Comparison of ENCODE assay signal across 12 cellular contexts in the genomic region with DNA sequence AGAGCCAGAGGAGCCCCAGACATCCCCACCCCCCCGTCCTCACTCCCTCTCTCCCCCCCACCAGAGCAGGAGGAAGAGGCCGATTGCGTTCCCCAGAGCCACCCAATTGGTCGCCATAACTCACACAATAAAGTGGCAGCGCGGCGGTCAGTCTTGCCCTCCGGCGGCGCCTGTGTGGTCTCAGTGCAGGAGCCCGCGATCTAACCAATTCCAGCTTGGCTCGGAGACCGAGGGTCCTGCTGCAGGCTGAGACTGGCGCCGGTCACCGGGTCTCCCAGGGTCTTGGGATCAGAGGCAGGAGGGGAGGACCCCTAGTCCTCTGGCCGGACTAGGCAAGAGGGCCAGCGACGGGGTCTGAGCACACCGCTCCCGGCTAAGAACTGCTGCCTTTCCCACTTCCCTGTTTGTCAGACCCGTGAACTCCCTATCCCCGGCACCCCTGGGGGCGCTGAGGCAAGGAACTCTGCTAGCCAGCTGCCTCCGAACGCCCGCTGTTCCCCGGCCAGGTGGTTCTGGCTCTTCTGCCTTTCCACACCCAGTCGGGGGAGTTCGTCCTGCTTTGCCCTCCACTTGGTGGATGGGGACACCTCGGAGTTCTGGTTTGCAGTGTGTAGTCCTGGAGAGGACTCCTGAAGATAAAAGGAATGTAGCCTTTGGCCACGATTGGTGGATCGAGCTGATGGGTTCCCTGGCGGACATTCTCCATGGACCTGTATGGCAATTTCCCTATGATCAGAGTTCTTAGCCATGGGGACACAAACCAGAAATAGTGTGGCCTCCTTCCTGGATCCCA. TPM values are rescaled to one million over a fixed set of nuclear protein-coding genes. Genes with fewer than 3 reads are reported as not detected.
A peak's percentile ranks its signal among the peaks of the same experiment; 100 is the strongest.
DNase-seq lines count a peak whose midpoint lies in the region; ATAC-seq and TF ChIP-seq lines count a peak whose summit lies in the region.
"Had no signal": no experiment of that assay in that cellular context is flagged by ENCODE, and none has a peak within 500 bp of the region (broad histone marks: within the 10 kb centered on the region; RNA-seq: fewer than 3 reads in every experiment).

No MANE protein-coding gene starts in this region.

- peak overlapping the region; percentile 89 for H2AFZ ChIP-seq in smooth muscle cell (ENCODE audit: low read depth)

- peaks cover 24% of the 10 kb centered on the region for H3K4me1 Mint-ChIP-seq in activated T-cell treated with anti-CD3 and anti-CD28 coated beads, Interleukin-2, amount 50 U/mL, for 24 hours (ENCODE audit: low read depth)
- peaks cover 24% of the 10 kb centered on the region for H3K4me1 Mint-ChIP-seq in activated T-cell treated with anti-CD3 and anti-CD28 coated beads, Interleukin-2, amount 50 U/mL, for 72 hours (ENCODE audit: low read depth)
- H3K4me1 Mint-ChIP-seq in endodermal cell: peaks cover 28% of the 10 kb centered on the region
- H3K4me1 Mint-ChIP-seq in activated naive CD8-positive, alpha-beta T cell treated with anti-CD3 and anti-CD28 coated beads, Interleukin-2, amount 50 U/mL, for 24 hours: peaks cover 21% of the 10 kb centered on the region

- H3K9ac ChIP-seq in endodermal cell (ENCODE audit: extremely low read depth, low read length, poor library complexity, severe bottlenecking): no peak overlapping the region
- no peak overlapping the region for H3K9ac ChIP-seq in smooth muscle cell (ENCODE audit: low read depth)

- no peak for TF ChIP-seq CTCF in endodermal cell (conservative IDR thresholded peaks at IDR 0.05)
- TF ChIP-seq CTCF in smooth muscle cell (IDR thresholded peaks at IDR 0.05; ENCODE audit: borderline replicate concordance, insufficient read depth, poor library complexity, severe bottlenecking): no peak

- H3K4me3 Mint-ChIP-seq in activated T-cell treated with anti-CD3 and anti-CD28 coated beads, Interleukin-2, amount 50 U/mL, for 24 hours: no peak overlapping the region
- no peak overlapping the region for H3K4me3 Mint-ChIP-seq in activated T-cell treated with anti-CD3 and anti-CD28 coated beads, Interleukin-2, amount 50 U/mL, for 72 hours
- peak overlapping the region; percentile 43 for H3K4me3 Mint-ChIP-seq in endodermal cell
- H3K4me3 Mint-ChIP-seq in activated naive CD8-positive, alpha-beta T cell treated with anti-CD3 and anti-CD28 coated beads, Interleukin-2, amount 50 U/mL, for 24 hours: no peak overlapping the region

- H3K9me3 Mint-ChIP-seq in activated T-cell treated with anti-CD3 and anti-CD28 coated beads, Interleukin-2, amount 50 U/mL, for 24 hours: peaks cover 4% of the 10 kb centered on the region
- H3K9me3 Mint-ChIP-seq in activated T-cell treated with anti-CD3 and anti-CD28 coated beads, Interleukin-2, amount 50 U/mL, for 72 hours: no peaks in the 10 kb centered on the region
- no peaks in the 10 kb centered on the region for H3K9me3 Mint-ChIP-seq in endodermal cell
- no peaks in the 10 kb centered on the region for H3K9me3 Mint-ChIP-seq in activated naive CD8-positive, alpha-beta T cell treated with anti-CD3 and anti-CD28 coated beads, Interleukin-2, amount 50 U/mL, for 24 hours

- H3K36me3 ChIP-seq in endodermal cell (ENCODE audit: control insufficient read depth, insufficient read depth, low read length) (no peaks in the 10 kb centered on the region), smooth muscle cell (ENCODE audit: low read depth) (no peaks in the 10 kb centered on the region)
- H3K36me3 ChIP-seq: tibial nerve had no signal

- 4 to 5% methylated on average over 6 to 35 of the region's 35 CpGs for WGBS in endodermal cell (ENCODE audit: insufficient coverage in 1 of 2, insufficient read length in 1 of 2), 2 experiments
- 4% methylated on average over 35 of the region's 35 CpGs for WGBS in smooth muscle cell (ENCODE audit: low lambda C conversion rate)

- H3K4me2 ChIP-seq in smooth muscle cell: peak overlapping the region; percentile 96

- no peaks in the 10 kb centered on the region for H3K9me3 ChIP-seq in endodermal cell (ENCODE audit: control insufficient read depth, low read length)
- no peaks in the 10 kb centered on the region for H3K9me3 ChIP-seq in smooth muscle cell (replicated peaks; ENCODE audit: low read depth)
- H3K9me3 ChIP-seq: tibial nerve had no signal

- H3K27ac ChIP-seq in endodermal cell (ENCODE audit: low read depth, low read length) (no peak overlapping the region), smooth muscle cell (ENCODE audit: low read depth) (no peak overlapping the region)
- H3K27ac ChIP-seq: tibial nerve had no signal

- DNase-seq in activated T-cell treated with anti-CD3 and anti-CD28 coated beads, Interleukin-2, amount 50 U/mL, for 24 hours: peak; percentile 28
- no peak for DNase-seq in activated T-cell treated with anti-CD3 and anti-CD28 coated beads, Interleukin-2, amount 50 U/mL, for 72 hours
- DNase-seq in NCI-H526 treated with DMSO at 0.1 percent for 48 hours (lab: John Stamatoyannopoulos, UW): peak; percentile 47
- peak; percentile 83 for DNase-seq in endodermal cell
- DNase-seq in smooth muscle cell (lab: John Stamatoyannopoulos, UW; ENCODE audit: unreplicated experiment): no peak
- DNase-seq in activated naive CD8-positive, alpha-beta T cell treated with anti-CD3 and anti-CD28 coated beads, Interleukin-2, amount 50 U/mL, for 24 hours: no peak
- DNase-seq in SW 1271 (lab: John Stamatoyannopoulos, UW): no peak
- DNase-seq in iPS-NIHi11 (ENCODE audit: low spot score): no peak
- DNase-seq: activated gamma-delta T cell treated with Interleukin-2 at 50 U/mL for 16 hours had no signal

- no peaks in the 10 kb centered on the region for H3K36me3 Mint-ChIP-seq in activated T-cell treated with anti-CD3 and anti-CD28 coated beads, Interleukin-2, amount 50 U/mL, for 24 hours (ENCODE audit: low read depth)
- H3K36me3 Mint-ChIP-seq in activated T-cell treated with anti-CD3 and anti-CD28 coated beads, Interleukin-2, amount 50 U/mL, for 72 hours (ENCODE audit: insufficient read depth in 2 of 2): peaks cover 0 to 2% of the 10 kb centered on the region in 2 donors
- H3K36me3 Mint-ChIP-seq in endodermal cell (ENCODE audit: low read depth): no peaks in the 10 kb centered on the region
- H3K36me3 Mint-ChIP-seq in activated naive CD8-positive, alpha-beta T cell treated with anti-CD3 and anti-CD28 coated beads, Interleukin-2, amount 50 U/mL, for 24 hours (ENCODE audit: low read depth): no peaks in the 10 kb centered on the region

- no peaks in the 10 kb centered on the region for H3K79me2 ChIP-seq in smooth muscle cell (ENCODE audit: low read depth)

- no peaks in the 10 kb centered on the region for H4K20me1 ChIP-seq in smooth muscle cell (ENCODE audit: low read depth)

- H3K27me3 ChIP-seq in endodermal cell (ENCODE audit: control insufficient read depth, insufficient read depth, low read length, poor library complexity, severe bottlenecking) (peaks cover 100% of the 10 kb centered on the region), smooth muscle cell (ENCODE audit: low read depth) (peaks cover 99% of the 10 kb centered on the region)

- H3K4me3 ChIP-seq in endodermal cell (ENCODE audit: low read length) (peak overlapping the region; percentile 61), smooth muscle cell (peak overlapping the region; percentile 58)
- H3K4me3 ChIP-seq: tibial nerve had no signal

- no peak for ATAC-seq in activated T-cell treated with anti-CD3 and anti-CD28 coated beads, Interleukin-2, amount 50 U/mL, for 72 hours (replicated peaks in 1 of 2)
- no peak for ATAC-seq in activated naive CD8-positive, alpha-beta T cell treated with anti-CD3 and anti-CD28 coated beads, Interleukin-2, amount 50 U/mL, for 24 hours

- no peaks in the 10 kb centered on the region for H3K4me1 ChIP-seq in endodermal cell (ENCODE audit: control insufficient read depth, insufficient read depth, low read length)
- no peaks in the 10 kb centered on the region for H3K4me1 ChIP-seq in smooth muscle cell (ENCODE audit: low read depth)

- H3K27me3 Mint-ChIP-seq in activated T-cell treated with anti-CD3 and anti-CD28 coated beads, Interleukin-2, amount 50 U/mL, for 24 hours: peaks cover 98% of the 10 kb centered on the region
- H3K27me3 Mint-ChIP-seq in activated T-cell treated with anti-CD3 and anti-CD28 coated beads, Interleukin-2, amount 50 U/mL, for 72 hours (ENCODE audit: low read depth): peaks cover 92% of the 10 kb centered on the region
- peaks cover 100% of the 10 kb centered on the region for H3K27me3 Mint-ChIP-seq in endodermal cell (ENCODE audit: insufficient read depth)
- peaks cover 92% of the 10 kb centered on the region for H3K27me3 Mint-ChIP-seq in activated naive CD8-positive, alpha-beta T cell treated with anti-CD3 and anti-CD28 coated beads, Interleukin-2, amount 50 U/mL, for 24 hours

- no peak overlapping the region for H3K27ac Mint-ChIP-seq in activated T-cell treated with anti-CD3 and anti-CD28 coated beads, Interleukin-2, amount 50 U/mL, for 24 hours
- H3K27ac Mint-ChIP-seq in activated T-cell treated with anti-CD3 and anti-CD28 coated beads, Interleukin-2, amount 50 U/mL, for 72 hours: no peak overlapping the region
- no peak overlapping the region for H3K27ac Mint-ChIP-seq in endodermal cell
- no peak overlapping the region for H3K27ac Mint-ChIP-seq in activated naive CD8-positive, alpha-beta T cell treated with anti-CD3 and anti-CD28 coated beads, Interleukin-2, amount 50 U/mL, for 24 hours

- peaks cover 3% of the 10 kb centered on the region for H3F3A ChIP-seq in smooth muscle cell (ENCODE audit: low read depth)

RNA-seq across cellular contexts. Expression of a gene that starts 1.0 kb away (rescaled TPM):
- total RNA-seq in activated T-cell treated with anti-CD3 and anti-CD28 coated beads, Interleukin-2, amount 50 U/mL, for 72 hours: not detected
- total RNA-seq in endodermal cell (not detected), smooth muscle cell (0.54 TPM in 1 of 2 replicates, not detected in the other)
- polyA plus RNA-seq in endodermal cell (2013, experiment 1 of 2): 0.18 TPM
- 0.50 TPM for polyA plus RNA-seq in endodermal cell (2013, experiment 2 of 2)
- polyA plus RNA-seq in smooth muscle cell: not detected in 2 replicates
- total RNA-seq: cardiac septum, tibial nerve had no signal
- polyA plus RNA-seq: esophagus had no signal

RNA-seq across cellular contexts. Expression of a gene that starts 6.0 kb away (rescaled TPM):
- total RNA-seq in activated T-cell treated with anti-CD3 and anti-CD28 coated beads, Interleukin-2, amount 50 U/mL, for 72 hours: not detected
- total RNA-seq in endodermal cell (under 1 TPM; 0.11 to 0.40 TPM), smooth muscle cell (0.31 and 1.9 TPM in 2 replicates)
- polyA plus RNA-seq in endodermal cell (2013, experiment 1 of 2): 0.39 TPM
- polyA plus RNA-seq in endodermal cell (2013, experiment 2 of 2): 0.25 TPM
- polyA plus RNA-seq in smooth muscle cell: 0.45 and 1.9 TPM in 2 replicates
- total RNA-seq: cardiac septum had no signal
- polyA plus RNA-seq: esophagus had no signal

RNA-seq across cellular contexts. Expression of a gene that starts 8.5 kb away (rescaled TPM):
- total RNA-seq in activated T-cell treated with anti-CD3 and anti-CD28 coated beads, Interleukin-2, amount 50 U/mL, for 72 hours: not detected
- total RNA-seq in endodermal cell (not detected), smooth muscle cell (4.4 and 9.8 TPM in 2 replicates)
- polyA plus RNA-seq in endodermal cell (2013, experiment 1 of 2): 3.8 TPM
- 2.4 TPM for polyA plus RNA-seq in endodermal cell (2013, experiment 2 of 2)
- polyA plus RNA-seq in smooth muscle cell: 7.9 and 9.0 TPM in 2 replicates
- total RNA-seq: cardiac septum had no signal

RNA-seq across cellular contexts. Expression of a gene that starts 14.8 kb away (rescaled TPM):
- not detected for total RNA-seq in activated T-cell treated with anti-CD3 and anti-CD28 coated beads, Interleukin-2, amount 50 U/mL, for 72 hours
- total RNA-seq in endodermal cell (not detected), smooth muscle cell (0.04 TPM in 1 of 2 replicates, not detected in the other)
- 0.93 TPM for polyA plus RNA-seq in endodermal cell (2013, experiment 1 of 2)
- 1.0 TPM for polyA plus RNA-seq in endodermal cell (2013, experiment 2 of 2)
- not detected in 2 replicates for polyA plus RNA-seq in smooth muscle cell
- total RNA-seq: cardiac septum, tibial nerve had no signal
- polyA plus RNA-seq: esophagus had no signal

RNA-seq across cellular contexts. Expression of a gene that starts 18.0 kb away (rescaled TPM):
- total RNA-seq in activated T-cell treated with anti-CD3 and anti-CD28 coated beads, Interleukin-2, amount 50 U/mL, for 72 hours: not detected
- total RNA-seq in endodermal cell: not detected
- polyA plus RNA-seq in endodermal cell (2013, experiment 1 of 2): 3.9 TPM
- 2.7 TPM for polyA plus RNA-seq in endodermal cell (2013, experiment 2 of 2)
- total RNA-seq in smooth muscle cell: 6.7 and 9.9 TPM in 2 replicates
- polyA plus RNA-seq in smooth muscle cell: 10.6 and 11.4 TPM in 2 replicates

Comparison
In these comparisons a context has a peak if more than half of its experiments do, and no peak if none do; other contexts are left out.
1. DNase-seq: peak in activated T-cell treated with anti-CD3 and anti-CD28 coated beads, Interleukin-2, amount 50 U/mL, for 24 hours (single experiment), NCI-H526 treated with DMSO at 0.1 percent for 48 hours (single experiment) and endodermal cell (single experiment); none in activated T-cell treated with anti-CD3 and anti-CD28 coated beads, Interleukin-2, amount 50 U/mL, for 72 hours (0 of 2), smooth muscle cell (single experiment), activated naive CD8-positive, alpha-beta T cell treated with anti-CD3 and anti-CD28 coated beads, Interleukin-2, amount 50 U/mL, for 24 hours (single experiment), SW 1271 (0 of 2) and iPS-NIHi11 (single experiment).